In genomic region chr22:36771376-36772063, GRCh38 we compare ENCODE assay signal across 21 cellular contexts. TPM values are rescaled to one million over a fixed set of nuclear protein-coding genes. Genes with fewer than 3 reads are reported as not detected.
DNase-seq lines count a peak whose midpoint lies in the region; ATAC-seq, FAIRE-seq and TF ChIP-seq lines count a peak whose summit lies in the region.
"Had no signal": no experiment of that assay in that cellular context is flagged by ENCODE, and none has a peak within 500 bp of the region (broad histone marks: within the 10 kb centered on the region; RNA-seq: fewer than 3 reads in every experiment).

No MANE protein-coding gene starts in this region.

- H3K27me3 ChIP-seq in bronchial epithelial cell (ENCODE audit: control insufficient read depth, insufficient read depth, low read length) = no peaks in the 10 kb centered on the region
- H3K27me3 ChIP-seq: SJSA1 had no signal

- no peaks in the 10 kb centered on the region for H3K36me3 ChIP-seq in bronchial epithelial cell (ENCODE audit: control insufficient read depth, insufficient read depth, low read length)
- H3K36me3 ChIP-seq: SJSA1 had no signal

- H3K9me3 Mint-ChIP-seq in activated T-cell treated with anti-CD3 and anti-CD28 coated beads, Interleukin-2, amount 50 U/mL, for 4 hours = no peaks in the 10 kb centered on the region
- no peaks in the 10 kb centered on the region for H3K9me3 Mint-ChIP-seq in activated T-cell treated with anti-CD3 and anti-CD28 coated beads, Interleukin-2, amount 50 U/mL, for 72 hours
- H3K9me3 Mint-ChIP-seq in nephron = peaks cover 3% of the 10 kb centered on the region
- peaks cover 0 to 2% of the 10 kb centered on the region in 2 donors for H3K9me3 Mint-ChIP-seq in stimulated activated naive B cell treated with anti-CD40 and anti-IgM and Interleukin-4, amounts not matched to agents 10 μg/mL and 1 μg/mL and 100 μg/mL, for 72 hours

- H3K27me3 Mint-ChIP-seq in activated T-cell treated with anti-CD3 and anti-CD28 coated beads, Interleukin-2, amount 50 U/mL, for 4 hours (ENCODE audit: low read depth) = no peaks in the 10 kb centered on the region
- H3K27me3 Mint-ChIP-seq in activated T-cell treated with anti-CD3 and anti-CD28 coated beads, Interleukin-2, amount 50 U/mL, for 72 hours (ENCODE audit: low read depth) = no peaks in the 10 kb centered on the region
- no peaks in the 10 kb centered on the region for H3K27me3 Mint-ChIP-seq in nephron (ENCODE audit: low read depth)
- H3K27me3 Mint-ChIP-seq in stimulated activated naive B cell treated with anti-CD40 and anti-IgM and Interleukin-4, amounts not matched to agents 10 μg/mL and 1 μg/mL and 100 μg/mL, for 72 hours = peaks cover 0 to 5% of the 10 kb centered on the region in 2 donors

- H3K4me3 Mint-ChIP-seq in activated T-cell treated with anti-CD3 and anti-CD28 coated beads, Interleukin-2, amount 50 U/mL, for 4 hours = no peak overlapping the region
- H3K4me3 Mint-ChIP-seq in activated T-cell treated with anti-CD3 and anti-CD28 coated beads, Interleukin-2, amount 50 U/mL, for 72 hours = no peak overlapping the region
- H3K4me3 Mint-ChIP-seq in nephron = no peak overlapping the region
- no peak overlapping the region for H3K4me3 Mint-ChIP-seq in stimulated activated naive B cell treated with anti-CD40 and anti-IgM and Interleukin-4, amounts not matched to agents 10 μg/mL and 1 μg/mL and 100 μg/mL, for 72 hours

- peaks cover 12% of the 10 kb centered on the region for H3K36me3 Mint-ChIP-seq in activated T-cell treated with anti-CD3 and anti-CD28 coated beads, Interleukin-2, amount 50 U/mL, for 4 hours (ENCODE audit: insufficient read depth)
- H3K36me3 Mint-ChIP-seq in activated T-cell treated with anti-CD3 and anti-CD28 coated beads, Interleukin-2, amount 50 U/mL, for 72 hours (ENCODE audit: insufficient read depth in 2 of 2) = no peaks in the 10 kb centered on the region
- H3K36me3 Mint-ChIP-seq in nephron (ENCODE audit: low read depth) = peaks cover 14% of the 10 kb centered on the region
- peaks cover 22 to 29% of the 10 kb centered on the region in 2 donors for H3K36me3 Mint-ChIP-seq in stimulated activated naive B cell treated with anti-CD40 and anti-IgM and Interleukin-4, amounts not matched to agents 10 μg/mL and 1 μg/mL and 100 μg/mL, for 72 hours

- peak; percentile 28 for FAIRE-seq in bronchial epithelial cell (lab: Jason Lieb, UNC)
- FAIRE-seq: GM12891, H54, K562 had no signal

- peak; percentile 0 for DNase-seq in activated T-cell treated with anti-CD3 and anti-CD28 coated beads, Interleukin-2, amount 50 U/mL, for 4 hours
- DNase-seq in activated T-cell treated with anti-CD3 and anti-CD28 coated beads, Interleukin-2, amount 50 U/mL, for 72 hours = no peak
- DNase-seq in bronchial epithelial cell (ENCODE audit: low read depth) (no peak), NCI-H1105 (lab: John Stamatoyannopoulos, UW) (no peak), UCSD-AML1 (lab: John Stamatoyannopoulos, UW; ENCODE audit: unreplicated experiment) (no peak)
- DNase-seq in stimulated activated naive B cell treated with anti-CD40 and anti-IgM and Interleukin-4, amounts not matched to agents 10 μg/mL and 1 μg/mL and 100 μg/mL, for 72 hours = no peak
- DNase-seq: C1 segment of cervical spinal cord, GF-D8, NCI-H1417, NCI-H1930, NCI-H2171 treated with DMSO at 0.1 percent for 48 hours, NCI-H446 treated with DMSO at 0.1 percent for 48 hours, NCI-H748 treated with DMSO at 0.1 percent for 48 hours, PC-3 had no signal

- H3K27ac Mint-ChIP-seq in activated T-cell treated with anti-CD3 and anti-CD28 coated beads, Interleukin-2, amount 50 U/mL, for 72 hours = no peak overlapping the region
- peak overlapping the region in 2 of 3 experiments; percentile 26 to 35 for H3K27ac Mint-ChIP-seq in nephron
- H3K27ac Mint-ChIP-seq in stimulated activated naive B cell treated with anti-CD40 and anti-IgM and Interleukin-4, amounts not matched to agents 10 μg/mL and 1 μg/mL and 100 μg/mL, for 72 hours = peak overlapping the region; percentile 63

- TF ChIP-seq CTCF in bronchial epithelial cell (IDR thresholded peaks at IDR 0.05; ENCODE audit: insufficient read depth, low read length, severe bottlenecking) = no peak
- no peak for TF ChIP-seq CTCF in nephron (IDR thresholded peaks at IDR 0.05; ENCODE audit: unreplicated experiment in 3 of 3)

- ATAC-seq in activated T-cell treated with anti-CD3 and anti-CD28 coated beads, Interleukin-2, amount 50 U/mL, for 4 hours = no peak
- ATAC-seq in activated T-cell treated with anti-CD3 and anti-CD28 coated beads, Interleukin-2, amount 50 U/mL, for 72 hours (replicated peaks in 1 of 2) = no peak
- ATAC-seq in stimulated activated naive B cell treated with anti-CD40 and anti-IgM and Interleukin-4, amounts not matched to agents 10 μg/mL and 1 μg/mL and 100 μg/mL, for 72 hours (replicated peaks) = no peak
- no peak for ATAC-seq in HG02642 (IDR thresholded peaks at IDR 0.05; ENCODE audit: poor library complexity, unreplicated experiment)
- ATAC-seq: K562, PC-3 had no signal

- H3K4me1 Mint-ChIP-seq in activated T-cell treated with anti-CD3 and anti-CD28 coated beads, Interleukin-2, amount 50 U/mL, for 4 hours (ENCODE audit: low read depth) = peaks cover 9% of the 10 kb centered on the region
- peaks cover 12% of the 10 kb centered on the region for H3K4me1 Mint-ChIP-seq in activated T-cell treated with anti-CD3 and anti-CD28 coated beads, Interleukin-2, amount 50 U/mL, for 72 hours (ENCODE audit: low read depth)
- peaks cover 37% of the 10 kb centered on the region for H3K4me1 Mint-ChIP-seq in nephron
- H3K4me1 Mint-ChIP-seq in stimulated activated naive B cell treated with anti-CD40 and anti-IgM and Interleukin-4, amounts not matched to agents 10 μg/mL and 1 μg/mL and 100 μg/mL, for 72 hours = peaks cover 16 to 37% of the 10 kb centered on the region in 2 donors

- no peak overlapping the region for H3K4me3 ChIP-seq in bronchial epithelial cell (ENCODE audit: low read depth, low read length)
- H3K4me3 ChIP-seq: K562, SJSA1 had no signal

RNA-seq across cellular contexts. Expression of gene IFT27, which starts 4.4 kb away (rescaled TPM):
- total RNA-seq in activated T-cell treated with anti-CD3 and anti-CD28 coated beads, Interleukin-2, amount 50 U/mL, for 4 hours = 10 to 100 TPM; 19.5 to 25.5 (median 25.2) TPM
- total RNA-seq in activated T-cell treated with anti-CD3 and anti-CD28 coated beads, Interleukin-2, amount 50 U/mL, for 72 hours = 10 to 100 TPM; 25.8 to 26.3 TPM
- total RNA-seq in bronchial epithelial cell = 10.8 and 15.5 TPM in 2 replicates

RNA-seq across cellular contexts. Expression of gene PVALB, which starts 45.3 kb away (rescaled TPM):
- not detected for total RNA-seq in activated T-cell treated with anti-CD3 and anti-CD28 coated beads, Interleukin-2, amount 50 U/mL, for 4 hours
- not detected for total RNA-seq in activated T-cell treated with anti-CD3 and anti-CD28 coated beads, Interleukin-2, amount 50 U/mL, for 72 hours
- not detected in 2 replicates for total RNA-seq in bronchial epithelial cell
- total RNA-seq: A172, K562, PC-3, SJSA1 had no signal
